Comparison of ENCODE assay signal across 27 cellular contexts in genomic region chr17:33207231-33207630, GRCh38.
DNase-seq lines count a peak whose midpoint lies in the region; ATAC-seq, FAIRE-seq and TF ChIP-seq lines count a peak whose summit lies in the region.
"Had no signal": no experiment of that assay in that cellular context is flagged by ENCODE, and none has a peak within 500 bp of the region (broad histone marks: within the 10 kb centered on the region; RNA-seq: fewer than 3 reads in every experiment).

No MANE protein-coding gene starts in this region.

- no peak for TF ChIP-seq EP300 in HepG2 (IDR thresholded peaks at IDR 0.05; ENCODE audit: low read depth in 2 of 2, low read length in 2 of 2)
- TF ChIP-seq EP300 in HepG2 (CRISPR knock-in tag; IDR thresholded peaks at IDR 0.05; ENCODE audit: borderline replicate concordance): no peak
- peak; percentile 47 for TF ChIP-seq EP300 in neural cell (conservative IDR thresholded peaks at IDR 0.05; ENCODE audit: poor library complexity, severe bottlenecking)

- H2AK9ac ChIP-seq in IMR-90 (replicated peaks; ENCODE audit: low read depth, low read length, poor library complexity): no peak overlapping the region

- no peak overlapping the region for H2BK15ac ChIP-seq in IMR-90 (ENCODE audit: low read depth, low read length)

- in situ Hi-C loops in HepG2 (cut with HindIII; ENCODE audit: extremely low pct_ligation_motif_present, low pct_unique_long_range_greater_than_20kb) (no loop called here), IMR-90 (cut with MboI; ENCODE audit: low sequenced_read_pairs) (no loop called here)

- no peaks in the 10 kb centered on the region for H3K79me1 ChIP-seq in IMR-90 (ENCODE audit: low read depth in 1 of 2, low read length in 2 of 2)

- H3K27ac ChIP-seq in HepG2 (ENCODE audit: extremely low read length, insufficient read depth, low read length): no peak overlapping the region
- H3K27ac ChIP-seq in right lobe of liver: no peak overlapping the region
- no peak overlapping the region for H3K27ac ChIP-seq in IMR-90 (ENCODE audit: insufficient read depth, low read length)
- no peak overlapping the region for H3K27ac ChIP-seq in neural cell (ENCODE audit: low read length)
- H3K27ac ChIP-seq: 22Rv1, BLaER1 had no signal

- H2AFZ ChIP-seq in HepG2 (ENCODE audit: low read length) (no peak overlapping the region), IMR-90 (replicated peaks; ENCODE audit: low read length, poor library complexity) (no peak overlapping the region), neural cell (ENCODE audit: low read depth, low read length) (no peak overlapping the region)

- H3K14ac ChIP-seq in IMR-90 (replicated peaks; ENCODE audit: low read depth, low read length): no peak overlapping the region

- intact Hi-C loops in HepG2 (cut with micrococcal nuclease; ENCODE audit: unreplicated experiment) (no loop called here), right lobe of liver (cut with DNase I) (no loop called here), IMR-90 (cut with micrococcal nuclease) (no loop called here)

- no peaks in the 10 kb centered on the region for H3K9me2 ChIP-seq in neural cell (ENCODE audit: insufficient read depth, low read length)

- no TSS peak for BruUV-seq in HepG2 (replicated peaks; lab: Mats Ljungman, UMichigan)
- no TSS peak for BruUV-seq in IMR-90 (replicated peaks; lab: Mats Ljungman, UMichigan)

- no peak overlapping the region for H4K8ac ChIP-seq in IMR-90 (ENCODE audit: low read depth in 2 of 2, low read length in 2 of 2)

- no peak overlapping the region for H3K4me2 ChIP-seq in HepG2 (ENCODE audit: low read depth, low read length)
- no peak overlapping the region for H3K4me2 ChIP-seq in IMR-90 (ENCODE audit: low read depth, low read length)
- no peak overlapping the region for H3K4me2 ChIP-seq in neural cell (ENCODE audit: low read length)
- H3K4me2 ChIP-seq: BLaER1 had no signal

- POLR2A ChIA-PET in HepG2 (lab: Yijun Ruan, JAX): no interaction called here
- POLR2A ChIA-PET in IMR-90 (lab: Charles Lee; ENCODE audit: unreplicated experiment): no interaction called here

- H3K4me1 ChIP-seq in HepG2 (ENCODE audit: insufficient read depth, low read length): no peaks in the 10 kb centered on the region
- no peaks in the 10 kb centered on the region for H3K4me1 ChIP-seq in right lobe of liver
- no peaks in the 10 kb centered on the region; the same call in 1 of the 2 replicates for H3K4me1 ChIP-seq in IMR-90 (ENCODE audit: control insufficient read depth, insufficient read depth, low read length)
- H3K4me1 ChIP-seq: BE2C, BLaER1 had no signal

- no peaks in the 10 kb centered on the region; the same call in 1 of the 2 replicates for H3K9me1 ChIP-seq in IMR-90 (ENCODE audit: insufficient read depth, low read length)

- WGBS in HepG2 (ENCODE audit: low lambda C conversion rate): 37% methylated on average over 4 of the region's 4 CpGs
- WGBS in right lobe of liver (ENCODE audit: insufficient coverage, low coverage, low lambda C conversion rate, missing lambda C conversion rate): 71% methylated on average over 4 of the region's 4 CpGs
- WGBS in IMR-90 (ENCODE audit: extremely low coverage in 2 of 2, insufficient read length in 1 of 2), 2 experiments: no CpG with 5 or more reads among the region's 4 CpGs

- no peak for FAIRE-seq in HepG2 (lab: Jason Lieb, UNC)
- FAIRE-seq: GM12878, GM12892, GM18507, GM19239 had no signal

- H2BK5ac ChIP-seq in IMR-90 (ENCODE audit: low read depth, low read length, poor library complexity, severe bottlenecking): no peak overlapping the region

- H4K91ac ChIP-seq in IMR-90 (ENCODE audit: insufficient read depth, low read depth, low read length): no peak overlapping the region

- no peak overlapping the region for H3K4ac ChIP-seq in IMR-90 (ENCODE audit: low read depth, low read length)

- TF ChIP-seq POLR2A in HepG2 (IDR thresholded peaks at IDR 0.05; ENCODE audit: insufficient read depth in 1 of 2, low read depth in 2 of 2, low read length in 2 of 2) (no peak), right lobe of liver (IDR thresholded peaks at IDR 0.05) (no peak), IMR-90 (IDR thresholded peaks at IDR 0.05; ENCODE audit: low read depth, low read length) (no peak)

- no peak for TF ChIP-seq RAD21 in HepG2 (CRISPR knock-in tag; IDR thresholded peaks at IDR 0.05)
- TF ChIP-seq RAD21 in IMR-90 (IDR thresholded peaks at IDR 0.05; ENCODE audit: low read length): no peak
- no peak for TF ChIP-seq RAD21 in neural cell (conservative IDR thresholded peaks at IDR 0.05)

- no peak overlapping the region for H2BK120ac ChIP-seq in IMR-90 (ENCODE audit: low read depth, low read length)

- H3K18ac ChIP-seq in IMR-90 (ENCODE audit: low read depth, low read length): no peak overlapping the region

- no peak overlapping the region for H3K23ac ChIP-seq in IMR-90 (ENCODE audit: low read depth, low read length)

- H3K56ac ChIP-seq in IMR-90 (ENCODE audit: extremely low read depth, insufficient read depth, low read length): no peak overlapping the region

- H3K36me3 ChIP-seq in HepG2 (replicated peaks in 1 of 2; ENCODE audit: control insufficient read depth in 1 of 2, insufficient read depth in 2 of 2, low read length in 2 of 2) (no peaks in the 10 kb centered on the region), right lobe of liver (no peaks in the 10 kb centered on the region), IMR-90 (ENCODE audit: control insufficient read depth, insufficient read depth, low read length) (no peaks in the 10 kb centered on the region), neural cell (ENCODE audit: insufficient read depth, low read length) (no peaks in the 10 kb centered on the region)
- H3K36me3 ChIP-seq: BE2C, BLaER1 had no signal

- H3K4me3 ChIP-seq in HepG2 (replicated peaks in 1 of 3; ENCODE audit: insufficient read depth in 1 of 3, low read depth in 2 of 3, low read length in 3 of 3) (no peak overlapping the region), right lobe of liver (no peak overlapping the region), IMR-90 (ENCODE audit: insufficient read depth, low read depth, low read length) (no peak overlapping the region), neural cell (ENCODE audit: low read length) (no peak overlapping the region)
- H3K4me3 ChIP-seq: BLaER1, GM12878 had no signal

- no peaks in the 10 kb centered on the region; a peak in 1 of 5 replicates for H3K27me3 ChIP-seq in HepG2 (ENCODE audit: control insufficient read depth in 1 of 2, insufficient read depth in 2 of 2, low read length in 2 of 2)
- H3K27me3 ChIP-seq in right lobe of liver: no peaks in the 10 kb centered on the region
- peaks cover 2% of the 10 kb centered on the region for H3K27me3 ChIP-seq in IMR-90 (ENCODE audit: control insufficient read depth, insufficient read depth, low read length)
- H3K27me3 ChIP-seq in neural cell (ENCODE audit: insufficient read depth, low read depth, low read length): no peaks in the 10 kb centered on the region
- H3K27me3 ChIP-seq: BLaER1 had no signal

- DNase-seq in DMS79 treated with DMSO at 0.1 percent for 48 hours (lab: John Stamatoyannopoulos, UW) (peak; percentile 30), DMS79 (lab: John Stamatoyannopoulos, UW) (no peak), HepG2 (ENCODE audit: low spot score) (no peak), right lobe of liver (no peak), IMR-90 (no peak)
- DNase-seq: ACHN; BE2C; C1 segment of cervical spinal cord; CD4-positive, alpha-beta memory T cell; CD4-positive, CD25-positive, alpha-beta regulatory T cell; CD8-positive, alpha-beta memory T cell; COR-L47; DMS 273 treated with DMSO at 0.1 percent for 48 hours; DMS153; DMS53; DND-41; EL; GDM1 had no signal

- ATAC-seq in HepG2 (no peak), right lobe of liver (no peak), IMR-90 (ENCODE audit: low read depth) (no peak), HG03097 (IDR thresholded peaks at IDR 0.05; ENCODE audit: low FRiP score, unreplicated experiment) (no peak), HG03469 (IDR thresholded peaks at IDR 0.05; ENCODE audit: unreplicated experiment) (no peak)
- ATAC-seq: GM12878 had no signal

- no peaks in the 10 kb centered on the region for H3F3A ChIP-seq in neural cell (ENCODE audit: insufficient read depth, low read length, poor library complexity, severe bottlenecking)

- dilution Hi-C loops in IMR-90 (cut with HindIII; ENCODE audit: low sequenced_read_pairs, unreplicated experiment): no loop called here

- no peak overlapping the region for H2BK20ac ChIP-seq in IMR-90 (ENCODE audit: low read depth, low read length)

- H4K20me1 ChIP-seq in HepG2 (ENCODE audit: insufficient read depth, low read length): no peaks in the 10 kb centered on the region
- no peaks in the 10 kb centered on the region; the same call in 1 of the 2 replicates for H4K20me1 ChIP-seq in IMR-90 (ENCODE audit: insufficient read depth, low read length)
- H4K20me1 ChIP-seq in neural cell (ENCODE audit: insufficient read depth): no peaks in the 10 kb centered on the region

- no peak overlapping the region for H3K9ac ChIP-seq in HepG2 (ENCODE audit: insufficient read depth, low read depth, low read length)
- no peak overlapping the region for H3K9ac ChIP-seq in IMR-90 (ENCODE audit: low read depth, low read length)
- H3K9ac ChIP-seq in neural cell (ENCODE audit: low read length): no peak overlapping the region
- H3K9ac ChIP-seq: BLaER1 had no signal

- TF ChIP-seq CTCF in HepG2 (CRISPR knock-in tag; IDR thresholded peaks at IDR 0.05): no peak
- no peak for TF ChIP-seq CTCF in right lobe of liver (IDR thresholded peaks at IDR 0.05)
- TF ChIP-seq CTCF in IMR-90 (conservative IDR thresholded peaks at IDR 0.05; ENCODE audit: low read depth, low read length): no peak
- no peak for TF ChIP-seq CTCF in neural cell (IDR thresholded peaks at IDR 0.05; ENCODE audit: poor library complexity, severe bottlenecking)

- no peaks in the 10 kb centered on the region for H3K79me2 ChIP-seq in HepG2 (ENCODE audit: insufficient read depth, low read length)
- H3K79me2 ChIP-seq in neural cell (replicated peaks; ENCODE audit: insufficient read depth, low read length): no peaks in the 10 kb centered on the region

- no peak overlapping the region for H2AK5ac ChIP-seq in IMR-90 (ENCODE audit: low read depth, low read length)

- H4K5ac ChIP-seq in IMR-90 (ENCODE audit: low read depth, low read length): no peak overlapping the region

- H3K9me3 ChIP-seq in HepG2 (ENCODE audit: low read length) (no peaks in the 10 kb centered on the region), right lobe of liver (no peaks in the 10 kb centered on the region), IMR-90 (ENCODE audit: control insufficient read depth, insufficient read depth, low read length) (no peaks in the 10 kb centered on the region), neural cell (ENCODE audit: low read length) (no peaks in the 10 kb centered on the region)
- H3K9me3 ChIP-seq: BE2C, BLaER1 had no signal

- CTCF ChIA-PET in HepG2 (lab: Yijun Ruan, JAX; ENCODE audit: low intra/inter-chr PET ratio, low total read pairs): no interaction called here
- CTCF ChIA-PET in IMR-90 (lab: Yijun Ruan, JAX): no interaction called here

TF ChIP-seq in HepG2, 621 proteins besides CTCF, POLR2A, EP300 and RAD21 (continues in another document):
- TF ChIP-seq ZSCAN9 (CRISPR knock-in tag; IDR thresholded peaks at IDR 0.05; ENCODE audit: borderline replicate concordance) (no peak), FOXK2 (IDR thresholded peaks at IDR 0.05) (no peak)

TF ChIP-seq in IMR-90, 13 proteins besides CTCF, POLR2A, EP300 and RAD21 (continues in another document):
- no peak for TF ChIP-seq RCOR1 (IDR thresholded peaks at IDR 0.05; ENCODE audit: insufficient replicate concordance, low read length)

TF ChIP-seq in neural cell, 6 proteins besides CTCF, POLR2A, EP300 and RAD21 (continues in another document):
- TF ChIP-seq POLR2AphosphoS5 (IDR thresholded peaks at IDR 0.05) (peak; percentile 14), SMC3 (conservative IDR thresholded peaks at IDR 0.05; ENCODE audit: poor library complexity) (no peak)
